24 cellular contexts compared by ENCODE assay signal in the genomic region with DNA sequence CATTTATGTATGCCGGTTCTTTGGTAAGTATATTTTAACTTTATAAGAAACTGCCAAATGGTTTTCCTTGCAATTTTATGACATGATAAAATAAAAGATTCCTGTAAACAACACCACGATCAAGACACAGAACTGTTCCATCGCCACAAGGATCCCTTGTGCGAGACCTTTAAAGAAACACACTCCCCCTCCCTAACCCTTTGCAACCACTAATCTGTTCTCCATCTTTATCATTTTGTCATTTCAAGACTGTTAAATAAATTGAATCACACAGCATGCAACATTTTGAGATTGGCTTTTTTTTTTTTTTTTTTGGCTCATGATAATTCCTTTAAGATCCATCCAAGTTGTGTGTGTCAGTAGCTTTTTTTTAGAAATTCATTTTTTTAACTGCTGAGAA. TPM values are rescaled to one million over a fixed set of nuclear protein-coding genes. Genes with fewer than 3 reads are reported as not detected.
DNase-seq lines count a peak whose midpoint lies in the region; ATAC-seq and TF ChIP-seq lines count a peak whose summit lies in the region.
"Had no signal": no experiment of that assay in that cellular context is flagged by ENCODE, and none has a peak within 500 bp of the region (broad histone marks: within the 10 kb centered on the region; RNA-seq: fewer than 3 reads in every experiment).

No MANE protein-coding gene starts in this region.

- no peaks in the 10 kb centered on the region for H3F3A ChIP-seq in neural progenitor cell (ENCODE audit: low read depth)

- dilution Hi-C loops in mammary epithelial cell (cut with HindIII; ENCODE audit: low sequenced_read_pairs), result no loop called here

- no peak overlapping the region for H3K4me2 ChIP-seq in neural progenitor cell
- no peak overlapping the region for H3K4me2 ChIP-seq in mammary epithelial cell (ENCODE audit: insufficient read depth, low read depth, low read length)
- H3K4me2 ChIP-seq: A549 had no signal

- CTCF ChIA-PET in mammary epithelial cell (lab: Charles Lee; ENCODE audit: low non-redundant PET), result no interaction called here

- no peaks in the 10 kb centered on the region for H3K27me3 Mint-ChIP-seq in activated T-helper 17 cell treated with anti-CD3 and anti-CD28 coated beads, Interleukin-2, amount 50 U/mL, for 72 hours
- H3K27me3 Mint-ChIP-seq in effector memory CD8-positive, alpha-beta T cell, result no peaks in the 10 kb centered on the region
- peaks cover 9% of the 10 kb centered on the region for H3K27me3 Mint-ChIP-seq in neural progenitor cell (ENCODE audit: insufficient read depth, low read depth)
- H3K27me3 Mint-ChIP-seq: CD4-positive, alpha-beta T cell had no signal

- no peak for ATAC-seq in activated T-helper 17 cell treated with anti-CD3 and anti-CD28 coated beads, Interleukin-2, amount 50 U/mL, for 72 hours (replicated peaks)
- no peak for ATAC-seq in effector memory CD8-positive, alpha-beta T cell (replicated peaks)
- ATAC-seq: A549, K562, Right ventricle myocardium inferior had no signal

- BruUV-seq in mammary epithelial cell (replicated peaks; lab: Mats Ljungman, UMichigan), result no TSS peak

- 90% methylated on average over 4 of the region's 4 CpGs for WGBS in mammary epithelial cell (ENCODE audit: low coverage, missing lambda C conversion rate)

- H3K4me1 ChIP-seq in neural progenitor cell (peaks cover 3% of the 10 kb centered on the region), mammary epithelial cell (ENCODE audit: insufficient read depth, low read length) (no peaks in the 10 kb centered on the region)
- H3K4me1 ChIP-seq: A549, HAP-1, SJCRH30 had no signal

- H3K9ac ChIP-seq in neural progenitor cell (peak overlapping the region; percentile 13), mammary epithelial cell (ENCODE audit: insufficient read depth, low read length) (no peak overlapping the region)
- H3K9ac ChIP-seq: BLaER1 treated with 17β-estradiol and CSF1 and Interleukin-3, amounts not matched to agents 10 nM and 100 nM had no signal

- no peak overlapping the region for H3K4me3 ChIP-seq in neural progenitor cell
- H3K4me3 ChIP-seq in mammary epithelial cell (replicated peaks in 1 of 3; ENCODE audit: insufficient read depth in 1 of 3, low read depth in 2 of 3, low read length in 3 of 3), result no peak overlapping the region
- H3K4me3 ChIP-seq: A549; BLaER1 treated with 17β-estradiol and CSF1 and Interleukin-3, amounts not matched to agents 10 nM and 100 nM; HAP-1; K562; SJCRH30 had no signal

- intact Hi-C loops in mammary epithelial cell (cut with micrococcal nuclease), result no loop called here

- peak overlapping the region; percentile 53 for H3K27ac Mint-ChIP-seq in activated T-helper 17 cell treated with anti-CD3 and anti-CD28 coated beads, Interleukin-2, amount 50 U/mL, for 72 hours
- peak overlapping the region; percentile 54 to 69 for H3K27ac Mint-ChIP-seq in effector memory CD8-positive, alpha-beta T cell
- H3K27ac Mint-ChIP-seq in neural progenitor cell, result no peak overlapping the region
- H3K27ac Mint-ChIP-seq: CD4-positive, alpha-beta T cell had no signal

- peak; percentile 26 for DNase-seq in activated CD8-positive, alpha-beta memory T cell treated with anti-CD3 and anti-CD28 coated beads, Interleukin-2, amount 50 U/mL, for 48 hours
- no peak for DNase-seq in activated CD8-positive, alpha-beta memory T cell treated with anti-CD3 and anti-CD28 coated beads for 24 hours
- no peak for DNase-seq in effector memory CD8-positive, alpha-beta T cell
- no peak for DNase-seq in neural progenitor cell (ENCODE audit: low spot score)
- no peak for DNase-seq in mammary epithelial cell
- no peak for DNase-seq in activated gamma-delta T cell treated with Interleukin-2 at 50 U/mL for 16 hours
- DNase-seq in NCI-H146 (lab: John Stamatoyannopoulos, UW), result no peak
- DNase-seq: AML-193; CD4-positive, alpha-beta T cell; GOT3; Kasumi-1; NCI-H1092 treated with DMSO at 0.1 percent for 48 hours; NCI-H1436; NCI-H187 treated with DMSO at 0.1 percent for 48 hours; NCI-H2171 treated with DMSO at 0.1 percent for 48 hours; NCI-H345; NCI-H510A treated with DMSO at 0.1 percent for 48 hours; SJCRH30 had no signal

- peaks cover 17% of the 10 kb centered on the region for H3K4me1 Mint-ChIP-seq in activated T-helper 17 cell treated with anti-CD3 and anti-CD28 coated beads, Interleukin-2, amount 50 U/mL, for 72 hours
- H3K4me1 Mint-ChIP-seq in effector memory CD8-positive, alpha-beta T cell (ENCODE audit: low read depth in 2 of 2), result peaks cover 60 to 66% of the 10 kb centered on the region in 2 donors
- H3K4me1 Mint-ChIP-seq in neural progenitor cell, result peaks cover 11% of the 10 kb centered on the region

- no peaks in the 10 kb centered on the region for H3K27me3 ChIP-seq in neural progenitor cell
- no peaks in the 10 kb centered on the region for H3K27me3 ChIP-seq in mammary epithelial cell (ENCODE audit: insufficient read depth, low read length)
- H3K27me3 ChIP-seq: SJCRH30 had no signal

- H3K9me3 Mint-ChIP-seq in activated T-helper 17 cell treated with anti-CD3 and anti-CD28 coated beads, Interleukin-2, amount 50 U/mL, for 72 hours, result no peaks in the 10 kb centered on the region
- H3K9me3 Mint-ChIP-seq in effector memory CD8-positive, alpha-beta T cell, result no peaks in the 10 kb centered on the region
- H3K9me3 Mint-ChIP-seq in neural progenitor cell, result peaks cover 10% of the 10 kb centered on the region
- H3K9me3 Mint-ChIP-seq: CD4-positive, alpha-beta T cell had no signal

- H3K27ac ChIP-seq in neural progenitor cell (no peak overlapping the region), mammary epithelial cell (ENCODE audit: insufficient read depth, low read depth, low read length) (no peak overlapping the region)
- H3K27ac ChIP-seq: A549; BLaER1 treated with 17β-estradiol and CSF1 and Interleukin-3, amounts not matched to agents 10 nM and 100 nM; SJCRH30 had no signal

- H3K9me3 ChIP-seq in neural progenitor cell (ENCODE audit: low read depth), result no peaks in the 10 kb centered on the region
- no peaks in the 10 kb centered on the region for H3K9me3 ChIP-seq in mammary epithelial cell (replicated peaks; ENCODE audit: insufficient read depth, low read length)
- H3K9me3 ChIP-seq: A549, HAP-1, SJCRH30 had no signal

- no peaks in the 10 kb centered on the region for H3K79me2 ChIP-seq in neural progenitor cell (ENCODE audit: low read depth)
- no peaks in the 10 kb centered on the region for H3K79me2 ChIP-seq in mammary epithelial cell (ENCODE audit: insufficient read depth, low read length)

- H3K4me3 Mint-ChIP-seq in activated T-helper 17 cell treated with anti-CD3 and anti-CD28 coated beads, Interleukin-2, amount 50 U/mL, for 72 hours, result peak overlapping the region; percentile 43
- H3K4me3 Mint-ChIP-seq in effector memory CD8-positive, alpha-beta T cell, result peak overlapping the region; percentile 62 to 63
- H3K4me3 Mint-ChIP-seq in neural progenitor cell, result no peak overlapping the region
- H3K4me3 Mint-ChIP-seq: CD4-positive, alpha-beta T cell had no signal

- H3K36me3 ChIP-seq in neural progenitor cell (no peaks in the 10 kb centered on the region), mammary epithelial cell (ENCODE audit: insufficient read depth, low read length) (no peaks in the 10 kb centered on the region)
- H3K36me3 ChIP-seq: HAP-1, SJCRH30 had no signal

- H3K36me3 Mint-ChIP-seq in activated T-helper 17 cell treated with anti-CD3 and anti-CD28 coated beads, Interleukin-2, amount 50 U/mL, for 72 hours (ENCODE audit: low read depth), result peaks cover 87% of the 10 kb centered on the region
- H3K36me3 Mint-ChIP-seq in effector memory CD8-positive, alpha-beta T cell (ENCODE audit: insufficient read depth), result peaks cover 26% of the 10 kb centered on the region
- no peaks in the 10 kb centered on the region for H3K36me3 Mint-ChIP-seq in neural progenitor cell

- in situ Hi-C loops in mammary epithelial cell (cut with MboI; ENCODE audit: low sequenced_read_pairs in 2 of 2), result no loop called here

- H4K20me1 ChIP-seq in neural progenitor cell (ENCODE audit: low read depth) (no peaks in the 10 kb centered on the region), mammary epithelial cell (ENCODE audit: insufficient read depth, low read length) (no peaks in the 10 kb centered on the region)

- H2AFZ ChIP-seq in neural progenitor cell (replicated peaks), result no peak overlapping the region
- H2AFZ ChIP-seq in mammary epithelial cell (ENCODE audit: low read depth, low read length), result no peak overlapping the region

- TF ChIP-seq CTCF in neural progenitor cell (IDR thresholded peaks at IDR 0.05) (no peak), mammary epithelial cell (conservative IDR thresholded peaks at IDR 0.05 in 1 of 2, IDR thresholded peaks at IDR 0.05 in 1 of 2; ENCODE audit: extremely low read depth in 1 of 2, insufficient read depth in 1 of 2, low read depth in 1 of 2, low read length in 2 of 2) (no peak)

RNA-seq across cellular contexts. Expression of gene ADGRG5, which starts 6.0 kb away (rescaled TPM):
- total RNA-seq in activated T-helper 17 cell treated with anti-CD3 and anti-CD28 coated beads, Interleukin-2, amount 50 U/mL, for 72 hours, result 10 to 100 TPM; 13.7 to 36.9 TPM
- total RNA-seq in neural progenitor cell (ENCODE audit: low replicate concordance) (2.2 and 3.1 TPM in 2 replicates), mammary epithelial cell (not detected)
- not detected for polyA plus RNA-seq in mammary epithelial cell
- polyA minus RNA-seq in mammary epithelial cell, result not detected
- total RNA-seq: SJCRH30 had no signal

RNA-seq across cellular contexts. Expression of gene CCDC102A, which starts 12.1 kb away (rescaled TPM):
- total RNA-seq in activated T-helper 17 cell treated with anti-CD3 and anti-CD28 coated beads, Interleukin-2, amount 50 U/mL, for 72 hours, result 10 to 100 TPM; 16.7 to 21.2 TPM
- total RNA-seq in neural progenitor cell (ENCODE audit: low replicate concordance) (3.9 and 12.8 TPM in 2 replicates), mammary epithelial cell (1 to 10 TPM; 4.4 to 6.8 TPM)
- 4.2 TPM for polyA plus RNA-seq in mammary epithelial cell
- 15.3 TPM for polyA minus RNA-seq in mammary epithelial cell
